In the genomic region with DNA sequence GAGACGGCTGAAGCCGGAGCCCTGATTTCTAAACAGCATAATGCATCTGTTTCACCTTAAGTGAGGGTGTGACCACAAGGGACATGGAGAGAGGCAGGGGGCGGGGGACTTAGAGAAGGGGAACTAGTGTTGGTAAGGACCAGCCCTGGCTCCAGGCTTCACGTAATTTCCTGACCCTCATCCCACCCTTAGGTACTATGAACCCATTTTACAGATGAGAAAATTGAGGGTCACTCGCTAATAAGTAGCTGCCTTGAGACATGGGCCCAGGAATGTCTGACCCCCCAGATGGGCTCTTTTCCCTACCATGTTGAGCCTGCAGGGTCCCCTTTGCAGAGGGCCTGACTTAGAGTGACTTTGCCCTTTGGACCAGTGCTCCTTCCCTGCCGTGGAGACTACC, we compare ENCODE assay signal across 34 cellular contexts. TPM values are rescaled to one million over a fixed set of nuclear protein-coding genes. Genes with fewer than 3 reads are reported as not detected.
"Had no signal": no experiment of that assay in that cellular context is flagged by ENCODE, and none has a peak within 500 bp of the region (broad histone marks: within the 10 kb centered on the region; RNA-seq: fewer than 3 reads in every experiment).

No MANE protein-coding gene starts in this region.

- H3K27me3 ChIP-seq: ovary, testis had no signal

- H3K4me1 ChIP-seq: parathyroid adenoma, psoas muscle, testis, transverse colon, uterus had no signal

- ATAC-seq: naive thymus-derived CD4-positive, alpha-beta T cell; natural killer cell; psoas muscle; right cardiac atrium; sciatic nerve; stimulated activated memory B cell treated with anti-CD40 and anti-IgM and Interleukin-4, amounts not matched to agents 10 μg/mL and 1 μg/mL and 100 μg/mL, for 72 hours; stimulated activated naive CD8-positive, alpha-beta T cell treated with anti-CD3 and anti-CD28 coated beads, Interleukin-15, amount 100 ng/mL, for 72 hours; stimulated activated naive CD8-positive, alpha-beta T cell treated with anti-CD3 and anti-CD28 coated beads, Interleukin-15, Interleukin-2, amounts not matched to agents 100 U/mL and 50 U/mL, for 24 hours had no signal

- H3K36me3 ChIP-seq: neural progenitor cell, ovary, spleen, suprapubic skin, tibial artery, transverse colon, uterus had no signal

- H3K36me3 Mint-ChIP-seq: naive thymus-derived CD4-positive, alpha-beta T cell; natural killer cell; stimulated activated memory B cell treated with anti-CD40 and anti-IgM and Interleukin-4, amounts not matched to agents 10 μg/mL and 1 μg/mL and 100 μg/mL, for 72 hours; type B pancreatic cell had no signal

- H3K4me1 Mint-ChIP-seq: natural killer cell had no signal

- H3K4me3 Mint-ChIP-seq: naive thymus-derived CD4-positive, alpha-beta T cell; natural killer cell; nephron; neural progenitor cell; stimulated activated memory B cell treated with anti-CD40 and anti-IgM and Interleukin-4, amounts not matched to agents 10 μg/mL and 1 μg/mL and 100 μg/mL, for 72 hours; stimulated activated naive CD8-positive, alpha-beta T cell treated with anti-CD3 and anti-CD28 coated beads, Interleukin-15, amount 100 ng/mL, for 72 hours; type B pancreatic cell had no signal

- H3K27ac Mint-ChIP-seq: naive thymus-derived CD4-positive, alpha-beta T cell; natural killer cell; nephron; neural progenitor cell; progenitor cell of endocrine pancreas; stimulated activated memory B cell treated with anti-CD40 and anti-IgM and Interleukin-4, amounts not matched to agents 10 μg/mL and 1 μg/mL and 100 μg/mL, for 72 hours; stimulated activated naive CD8-positive, alpha-beta T cell treated with anti-CD3 and anti-CD28 coated beads, Interleukin-15, amount 100 ng/mL, for 72 hours; type B pancreatic cell had no signal

- H3K4me2 ChIP-seq: smooth muscle cell had no signal

- H3K9me3 ChIP-seq: ovary, psoas muscle, spleen, suprapubic skin, testis, tibial artery, transverse colon, uterus had no signal

- H2AFZ ChIP-seq: neural progenitor cell, parathyroid adenoma had no signal

- H3K9ac ChIP-seq: neural progenitor cell, parathyroid adenoma had no signal

- H3K9me3 Mint-ChIP-seq: natural killer cell; nephron; neural progenitor cell; stimulated activated memory B cell treated with anti-CD40 and anti-IgM and Interleukin-4, amounts not matched to agents 10 μg/mL and 1 μg/mL and 100 μg/mL, for 72 hours; stimulated activated naive CD8-positive, alpha-beta T cell treated with anti-CD3 and anti-CD28 coated beads, Interleukin-15, amount 100 ng/mL, for 72 hours; type B pancreatic cell had no signal

- H3K79me2 ChIP-seq: parathyroid adenoma had no signal

- H3K4me3 ChIP-seq: neural progenitor cell, ovary, psoas muscle, skin epidermis, smooth muscle cell, spleen, suprapubic skin, testis, tibial artery, transverse colon, uterus had no signal

- DNase-seq: naive thymus-derived CD4-positive, alpha-beta T cell; natural killer cell; occipital lobe; ovary; posterior cingulate gyrus; psoas muscle; right cardiac atrium; spleen; stimulated activated CD4-positive, alpha-beta T cell treated with anti-CD3 and anti-CD28 coated beads, Interleukin-12 subunit alpha, Interleukin-12 subunit beta, amount 100 ng/mL, for 4 hours; stimulated activated CD4-positive, alpha-beta T cell treated with anti-CD3 and anti-CD28 coated beads, Interleukin-1b, Interleukin-23, amount 100 ng/mL, for 48 hours; stimulated activated CD4-positive, alpha-beta T cell treated with anti-CD3 and anti-CD28 coated beads, Interleukin-4, amount 100 ng/mL, for 1 hour; stimulated activated CD4-positive, alpha-beta T cell treated with anti-CD3 and anti-CD28 coated beads, Interleukin-4, amount 100 ng/mL, for 4 hours; stimulated activated CD8-positive, alpha-beta memory T cell treated with anti-CD3 and anti-CD28 coated beads, Interleukin-4, amount 100 ng/mL, for 48 hours; stimulated activated naive CD4-positive, alpha-beta T cell; stimulated activated naive CD8-positive, alpha-beta T cell treated with anti-CD3 and anti-CD28 coated beads, Interleukin-15, amount 100 ng/mL, for 72 hours; stimulated activated naive CD8-positive, alpha-beta T cell treated with anti-CD3 and anti-CD28 coated beads, Interleukin-15, Interleukin-2, amounts not matched to agents 100 U/mL and 50 U/mL, for 24 hours; substantia nigra; testis; tibial artery; transverse colon; uterus had no signal

- H3K27ac ChIP-seq: neural progenitor cell, ovary, parathyroid adenoma, psoas muscle, skin epidermis, spleen, suprapubic skin, testis, tibial artery, transverse colon, uterus had no signal

RNA-seq across cellular contexts. Expression of a gene that starts 4.7 kb away (rescaled TPM):
- total RNA-seq: naive thymus-derived CD4-positive, alpha-beta T cell; natural killer cell; osteoblast; ovary; psoas muscle; renal cortical epithelial cell; right cardiac atrium; sciatic nerve; smooth muscle cell; transverse colon; urinary bladder had no signal
- polyA plus RNA-seq: naive thymus-derived CD4-positive, alpha-beta T cell; right cardiac atrium; smooth muscle cell; urinary bladder had no signal
